In the genomic region with DNA sequence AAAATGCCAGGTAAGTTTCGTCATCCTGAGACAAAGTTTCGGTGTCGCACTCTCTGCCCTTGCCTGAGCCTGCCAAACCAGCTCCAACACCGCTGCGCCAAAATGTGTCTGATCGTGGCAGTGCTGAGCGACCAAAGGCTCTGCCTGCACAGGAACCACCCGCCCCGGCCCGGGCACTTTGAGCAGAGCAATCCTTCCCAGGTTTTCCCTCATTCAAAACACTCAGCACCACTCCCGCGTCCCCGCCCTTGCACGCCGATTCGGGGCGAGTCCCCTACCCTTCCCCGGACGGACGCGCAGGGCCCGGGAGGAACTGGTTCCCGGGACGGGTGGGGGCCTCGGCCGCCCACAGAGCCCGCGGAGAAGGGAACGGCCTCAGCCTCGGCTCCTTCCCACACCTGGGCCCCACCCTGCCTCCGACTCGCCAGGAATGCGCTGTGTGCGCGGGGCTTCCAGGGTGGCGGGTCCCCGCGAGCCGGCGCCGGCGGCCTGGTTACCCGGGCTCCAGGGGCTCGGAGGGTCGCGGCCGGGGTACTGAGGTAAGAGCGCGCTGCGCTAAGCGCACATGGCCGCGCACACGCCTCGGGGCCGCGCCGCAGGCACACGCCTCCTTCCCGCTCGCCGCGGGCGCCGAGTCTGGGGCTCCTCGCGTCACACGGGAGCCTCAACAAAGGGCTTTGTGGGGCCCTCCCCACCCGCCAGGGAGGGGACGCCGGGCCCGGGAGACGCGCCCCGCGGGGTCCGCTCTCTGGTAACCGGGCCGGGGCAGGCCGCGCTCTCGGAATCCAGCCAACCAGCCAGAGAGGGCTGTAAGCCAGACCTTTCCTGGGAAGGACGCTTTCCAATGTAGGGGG, we compare ENCODE assay signal across 8 cellular contexts. TPM values are rescaled to one million over a fixed set of nuclear protein-coding genes. Genes with fewer than 3 reads are reported as not detected.
DNase-seq lines count a peak whose midpoint lies in the region; ATAC-seq and TF ChIP-seq lines count a peak whose summit lies in the region.

A gene with protein sequence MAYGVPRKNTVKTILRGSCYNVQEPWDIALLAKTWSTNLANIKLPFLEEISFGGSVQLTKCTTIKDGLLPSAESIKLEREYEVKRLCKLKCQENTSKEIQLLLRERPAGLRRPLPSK (minus strand): TSS at position 638 of the 854 bp plus-strand sequence. CDS start 902 bp downstream, outside the sequence.

- H3K36me3 ChIP-seq in neuronal stem cell (replicated peaks in 1 of 2; ENCODE audit: control insufficient read depth in 2 of 2, insufficient read depth in 2 of 2, low read length in 2 of 2): peaks cover 0 to 1% of the 10 kb centered on the region in 2 donors
- no peaks in the 10 kb centered on the region for H3K36me3 ChIP-seq in aorta (ENCODE audit: control insufficient read depth in 1 of 2, insufficient read depth in 2 of 2, low read length in 1 of 2)

- intact Hi-C loops in CD4-positive, alpha-beta T cell (cut with DNase I, micrococcal nuclease): loop anchor here in 1 of 2 experiments (10.0 kb wide), 1 partner anchor 1807 kb away; no protein-coding TSS in a partner anchor
- intact Hi-C loops in Right ventricle myocardium inferior (cut with DNase I) (no loop called here), aorta (cut with DNase I) (loop anchor here (2.0 to 10.0 kb wide), 3 partner anchors 297 to 393 kb away; a partner anchor contains a TSS)

- peaks cover 3% of the 10 kb centered on the region for H3K4me1 Mint-ChIP-seq in CD4-positive, alpha-beta T cell (ENCODE audit: low read depth)
- H3K4me1 Mint-ChIP-seq in activated naive CD4-positive, alpha-beta T cell treated with anti-CD3 and anti-CD28 coated beads, Interleukin-2, amount 50 U/mL, for 24 hours: peaks cover 5% of the 10 kb centered on the region

- TF ChIP-seq CTCF in CD4-positive, alpha-beta T cell (IDR thresholded peaks at IDR 0.05): no peak

- no peak within 1 kb of the TSS for H4K8ac ChIP-seq in neuronal stem cell (ENCODE audit: low read depth, low read length)

- peak; percentile 63 for ATAC-seq in CD4-positive, alpha-beta T cell (ENCODE audit: poor library complexity)
- peak; percentile 59 for ATAC-seq in GM19452 (IDR thresholded peaks at IDR 0.05; ENCODE audit: unreplicated experiment)
- ATAC-seq in Right ventricle myocardium inferior: peak; percentile 84
- ATAC-seq in aorta (ENCODE audit: low FRiP score): peak; percentile 80

- no peaks in the 10 kb centered on the region for H3K9me3 ChIP-seq in CD4-positive, alpha-beta T cell (ENCODE audit: control insufficient read depth, low read length)
- H3K9me3 ChIP-seq in neuronal stem cell (replicated peaks in 1 of 2; ENCODE audit: control insufficient read depth in 2 of 2, insufficient read depth in 1 of 2, low read depth in 1 of 2, low read length in 2 of 2) (no peaks in the 10 kb centered on the region), aorta (ENCODE audit: control insufficient read depth, low read length) (no peaks in the 10 kb centered on the region)

- H3K9ac ChIP-seq in neuronal stem cell (ENCODE audit: low read depth, low read length, poor library complexity): peak within 1 kb of the TSS; percentile 92

- no peak within 1 kb of the TSS for H3K4ac ChIP-seq in neuronal stem cell (ENCODE audit: low read length)

- peak within 1 kb of the TSS; percentile 84 for H3K4me3 Mint-ChIP-seq in CD4-positive, alpha-beta T cell
- peak within 1 kb of the TSS; percentile 83 for H3K4me3 Mint-ChIP-seq in activated naive CD4-positive, alpha-beta T cell treated with anti-CD3 and anti-CD28 coated beads, Interleukin-2, amount 50 U/mL, for 24 hours

- H2BK5ac ChIP-seq in neuronal stem cell (ENCODE audit: low read length): peak within 1 kb of the TSS; percentile 35

- H3K27me3 ChIP-seq in CD4-positive, alpha-beta T cell (ENCODE audit: control insufficient read depth, insufficient read depth, low read length): peaks cover 19% of the 10 kb centered on the region
- H3K27me3 ChIP-seq in neuronal stem cell (ENCODE audit: control insufficient read depth in 3 of 3, insufficient read depth in 3 of 3, low read depth in 1 of 3, low read length in 3 of 3) (no peaks in the 10 kb centered on the region), aorta (ENCODE audit: control insufficient read depth in 1 of 2, insufficient read depth in 2 of 2, low read length in 1 of 2) (no peaks in the 10 kb centered on the region)

- no peaks in the 10 kb centered on the region for H3K79me1 ChIP-seq in neuronal stem cell (ENCODE audit: low read depth, low read length)

- no peak within 1 kb of the TSS for H3K27ac ChIP-seq in CD4-positive, alpha-beta T cell (ENCODE audit: low read depth, low read length)
- H3K27ac ChIP-seq in neuronal stem cell (replicated peaks; ENCODE audit: low read length) (peak within 1 kb of the TSS; percentile 72), aorta (ENCODE audit: low read depth in 1 of 2, low read length in 2 of 2) (peak within 1 kb of the TSS in 1 of 2 donors; percentile 5)

- peak within 1 kb of the TSS; percentile 99 for H2AFZ ChIP-seq in neuronal stem cell (ENCODE audit: low read length)

- WGBS in neuronal stem cell (ENCODE audit: extremely low coverage in 2 of 2, insufficient read length in 2 of 2, insufficient replicate concordance in 1 of 2), 2 donors: no CpG with 5 or more reads among the region's 83 CpGs
- WGBS in aorta, 2 donors: 1% methylated on average over 57 to 83 of the region's 83 CpGs

- CTCF ChIA-PET in CD4-positive, alpha-beta T cell (lab: Charles Lee): interaction anchor here (1.2 kb wide), 1 partner anchor 393 kb away, joined by 4 read pairs; no protein-coding TSS in a partner anchor

- peaks cover 33% of the 10 kb centered on the region for H3K27me3 Mint-ChIP-seq in CD4-positive, alpha-beta T cell
- peaks cover 24% of the 10 kb centered on the region for H3K27me3 Mint-ChIP-seq in activated naive CD4-positive, alpha-beta T cell treated with anti-CD3 and anti-CD28 coated beads, Interleukin-2, amount 50 U/mL, for 24 hours

- H3K4me1 ChIP-seq in neuronal stem cell (ENCODE audit: control insufficient read depth in 2 of 2, insufficient read depth in 1 of 2, low read depth in 1 of 2, low read length in 2 of 2) (peaks cover 5 to 8% of the 10 kb centered on the region in 2 donors), aorta (ENCODE audit: control insufficient read depth in 1 of 2, insufficient read depth in 2 of 2, low read length in 2 of 2) (no peaks in the 10 kb centered on the region)

- no peak within 1 kb of the TSS for H2AK5ac ChIP-seq in neuronal stem cell (ENCODE audit: low read depth, low read length)

- no peak within 1 kb of the TSS for H3K27ac Mint-ChIP-seq in CD4-positive, alpha-beta T cell
- no peak within 1 kb of the TSS for H3K27ac Mint-ChIP-seq in activated naive CD4-positive, alpha-beta T cell treated with anti-CD3 and anti-CD28 coated beads, Interleukin-2, amount 50 U/mL, for 24 hours

- peak within 1 kb of the TSS; percentile 99 for H3K18ac ChIP-seq in neuronal stem cell (ENCODE audit: low read length)

- peak within 1 kb of the TSS; percentile 63 for H2BK12ac ChIP-seq in neuronal stem cell (ENCODE audit: low read length)

- H2BK15ac ChIP-seq in neuronal stem cell (ENCODE audit: low read length): peak within 1 kb of the TSS; percentile 95

- peak in 6 of 10 experiments; percentile 4 to 39 (median 13) for DNase-seq in CD4-positive, alpha-beta T cell
- peak; percentile 58 for DNase-seq in HPDE6-E6E7 (ENCODE audit: extremely low spot score)
- DNase-seq in OCI-M1 (lab: John Stamatoyannopoulos, UW): peak; percentile 83
- peak; percentile 82 for DNase-seq in Right ventricle myocardium inferior (ENCODE audit: missing footprints)
- DNase-seq in neuronal stem cell (ENCODE audit: low spot score): peak; percentile 70
- peak; percentile 69 to 88 for DNase-seq in aorta

- H3K4me2 ChIP-seq in neuronal stem cell (ENCODE audit: insufficient read depth, low read length, poor library complexity, severe bottlenecking): peak within 1 kb of the TSS; percentile 92

- peak within 1 kb of the TSS; percentile 94 for H3K14ac ChIP-seq in neuronal stem cell (ENCODE audit: low read length)

- peak within 1 kb of the TSS; percentile 97 for H2BK120ac ChIP-seq in neuronal stem cell (ENCODE audit: low read depth, low read length)

- H4K91ac ChIP-seq in neuronal stem cell (ENCODE audit: low read depth, low read length, poor library complexity): no peak within 1 kb of the TSS

- POLR2A ChIA-PET in CD4-positive, alpha-beta T cell (lab: Charles Lee): interaction anchor here (0.6 kb wide), 1 partner anchor 174 kb away, joined by 5 read pairs; no protein-coding TSS in a partner anchor

- peak within 1 kb of the TSS; percentile 83 for H3K23ac ChIP-seq in neuronal stem cell (ENCODE audit: low read depth, low read length, poor library complexity)

- H3K4me3 ChIP-seq in neuronal stem cell (ENCODE audit: low read length in 2 of 2): peak within 1 kb of the TSS; percentile 45 to 90
- H3K4me3 ChIP-seq in aorta (ENCODE audit: low read length in 2 of 2): peak within 1 kb of the TSS; percentile 22 to 90

- no peaks in the 10 kb centered on the region for H3K9me3 Mint-ChIP-seq in CD4-positive, alpha-beta T cell
- no peaks in the 10 kb centered on the region for H3K9me3 Mint-ChIP-seq in activated naive CD4-positive, alpha-beta T cell treated with anti-CD3 and anti-CD28 coated beads, Interleukin-2, amount 50 U/mL, for 24 hours

- no peaks in the 10 kb centered on the region for H3K36me3 Mint-ChIP-seq in CD4-positive, alpha-beta T cell (ENCODE audit: low read depth)
- peaks cover 5% of the 10 kb centered on the region for H3K36me3 Mint-ChIP-seq in activated naive CD4-positive, alpha-beta T cell treated with anti-CD3 and anti-CD28 coated beads, Interleukin-2, amount 50 U/mL, for 24 hours

RNA-seq across cellular contexts. Expression of the gene that starts here (rescaled TPM):
- total RNA-seq in CD4-positive, alpha-beta T cell: not detected
- total RNA-seq in Right ventricle myocardium inferior (0.78 TPM), aorta (1 to 10 TPM in 1 of 2 donors, not detected in 1; 1.2 TPM)
- polyA plus RNA-seq in neuronal stem cell (2013, experiment 1 of 2): 1.6 TPM
- 2.2 TPM for polyA plus RNA-seq in neuronal stem cell (2013, experiment 2 of 2)
- polyA plus RNA-seq in aorta: under 1 TPM in 1 of 2 donors, not detected in 1; 0.36 TPM

Comparison
In these comparisons a context has a peak if more than half of its experiments do, and no peak if none do; other contexts are left out.
1. Peak in DNase-seq and ATAC-seq in CD4-positive, alpha-beta T cell; RNA of the gene not detected or under 1 TPM.
2. Peak in DNase-seq and ATAC-seq in Right ventricle myocardium inferior; RNA of the gene not detected or under 1 TPM.
3. DNase-seq: peak in every context shown above with its lines; median percentile 83 in OCI-M1; 82 in Right ventricle myocardium inferior; 78 in aorta; 70 in neuronal stem cell; 58 in HPDE6-E6E7; 13 in CD4-positive, alpha-beta T cell.